Comparison of ENCODE assay signal across 16 cellular contexts in the genomic region with DNA sequence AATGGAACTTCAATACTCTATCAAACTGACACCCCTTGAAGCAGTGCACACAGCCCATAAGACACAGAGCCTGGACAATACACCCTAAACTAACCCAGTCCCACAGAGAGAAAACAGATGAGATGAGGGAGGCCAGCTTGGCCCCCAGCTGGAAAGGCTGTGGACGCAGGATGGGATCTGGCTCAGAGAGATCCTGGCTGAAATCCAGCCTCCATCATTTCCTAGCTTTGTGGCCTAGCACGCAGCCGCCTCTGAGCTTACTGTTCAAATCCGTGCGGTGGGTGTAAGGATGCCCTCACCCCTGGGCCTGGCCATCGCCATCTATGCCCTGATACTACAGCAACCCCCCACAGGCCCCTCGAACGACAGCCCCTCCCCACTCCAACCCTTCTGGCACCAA. TPM values are rescaled to one million over a fixed set of nuclear protein-coding genes. Genes with fewer than 3 reads are reported as not detected.
DNase-seq lines count a peak whose midpoint lies in the region; ATAC-seq, FAIRE-seq and TF ChIP-seq lines count a peak whose summit lies in the region.
"Had no signal": no experiment of that assay in that cellular context is flagged by ENCODE, and none has a peak within 500 bp of the region (broad histone marks: within the 10 kb centered on the region; RNA-seq: fewer than 3 reads in every experiment).

No MANE protein-coding gene starts in this region.

- H3K9me3 ChIP-seq in hepatocyte (ENCODE audit: low read depth) (no peaks in the 10 kb centered on the region), sigmoid colon (no peaks in the 10 kb centered on the region)
- no peaks in the 10 kb centered on the region for H3K9me3 ChIP-seq in CD8-positive, alpha-beta T cell (ENCODE audit: low read length)
- H3K9me3 ChIP-seq: suprapubic skin had no signal

- peak overlapping the region; percentile 2 for H3K4me2 ChIP-seq in hepatocyte

- TF ChIP-seq POLR2A in sigmoid colon (IDR thresholded peaks at IDR 0.05): no peak

- peaks cover 43% of the 10 kb centered on the region for H3K79me2 ChIP-seq in hepatocyte

- CTCF ChIA-PET in CD8-positive, alpha-beta T cell (lab: Charles Lee): interaction anchor here (1.6 kb wide), 1 partner anchor 11 kb away, joined by 6 read pairs; no protein-coding TSS in a partner anchor

- no peak overlapping the region for H3K27ac Mint-ChIP-seq in CD8-positive, alpha-beta T cell
- H3K27ac Mint-ChIP-seq: activated CD4-positive, alpha-beta T cell treated with anti-CD3 and anti-CD28 coated beads, Interleukin-2, amount 10 ng/mL, durations not matched to agents 24 days and 14 days; activated naive CD4-positive, alpha-beta T cell treated with anti-CD3 and anti-CD28 coated beads for 36 hours had no signal

- in situ Hi-C loops in astrocyte of the spinal cord (cut with HindIII; ENCODE audit: low sequenced_read_pairs): no loop called here

- no peak overlapping the region for H3K4me3 ChIP-seq in astrocyte of the spinal cord (ENCODE audit: low read depth, low read length)
- H3K4me3 ChIP-seq in hepatocyte: no peak overlapping the region
- peak overlapping the region in 2 of 4 donors; percentile 7 to 10 for H3K4me3 ChIP-seq in sigmoid colon
- no peak overlapping the region for H3K4me3 ChIP-seq in CD8-positive, alpha-beta T cell (ENCODE audit: low read depth, low read length)
- H3K4me3 ChIP-seq: suprapubic skin had no signal

- ATAC-seq in CD8-positive, alpha-beta T cell: no peak
- ATAC-seq in esophagus mucosa: no peak

- TF ChIP-seq CTCF in astrocyte of the spinal cord (IDR thresholded peaks at IDR 0.05; ENCODE audit: low read depth, low read length) (no peak), hepatocyte (IDR thresholded peaks at IDR 0.05; ENCODE audit: poor library complexity) (no peak), sigmoid colon (IDR thresholded peaks at IDR 0.05) (no peak)
- no peak for TF ChIP-seq CTCF in CD8-positive, alpha-beta T cell (IDR thresholded peaks at IDR 0.05)

- intact Hi-C loops in sigmoid colon (cut with DNase I): no loop called here
- intact Hi-C loops in CD8-positive, alpha-beta T cell (cut with DNase I, micrococcal nuclease): no loop called here

- FAIRE-seq in HTR-8/SVneo (lab: Jason Lieb, UNC): no peak

- WGBS in hepatocyte (ENCODE audit: low lambda C conversion rate, missing lambda C conversion rate): 78% methylated on average over 8 of the region's 8 CpGs
- 74 to 87% methylated on average over 8 of the region's 8 CpGs for WGBS in sigmoid colon, 2 donors

- no peaks in the 10 kb centered on the region for H3K9me3 Mint-ChIP-seq in CD8-positive, alpha-beta T cell
- H3K9me3 Mint-ChIP-seq: activated CD4-positive, alpha-beta T cell treated with anti-CD3 and anti-CD28 coated beads, Interleukin-2, amount 10 ng/mL, durations not matched to agents 24 days and 14 days; activated naive CD4-positive, alpha-beta T cell treated with anti-CD3 and anti-CD28 coated beads for 36 hours; CD8-positive, alpha-beta memory T cell had no signal

- no peaks in the 10 kb centered on the region for H3K27me3 ChIP-seq in hepatocyte
- H3K27me3 ChIP-seq in sigmoid colon: no peaks in the 10 kb centered on the region
- no peaks in the 10 kb centered on the region for H3K27me3 ChIP-seq in CD8-positive, alpha-beta T cell (ENCODE audit: insufficient read depth, low read length)
- H3K27me3 ChIP-seq: dorsolateral prefrontal cortex, suprapubic skin had no signal

- H2AFZ ChIP-seq in hepatocyte: no peak overlapping the region

- DNase-seq in DMS 273 (lab: John Stamatoyannopoulos, UW; ENCODE audit: unreplicated experiment): peak; percentile 87
- DNase-seq in astrocyte of the spinal cord (ENCODE audit: low read depth, low spot score): peak; percentile 43
- DNase-seq in hepatocyte (ENCODE audit: low spot score): no peak
- peak; percentile 74 for DNase-seq in sigmoid colon
- no peak for DNase-seq in CD8-positive, alpha-beta T cell
- DNase-seq in germinal center (ENCODE audit: low spot score): no peak
- DNase-seq in HTR-8/SVneo (ENCODE audit: insufficient read length, low spot score): no peak
- DNase-seq: activated CD4-positive, alpha-beta T cell treated with anti-CD3 and anti-CD28 coated beads, Interleukin-2, amount 10 ng/mL, durations not matched to agents 24 days and 14 days; activated naive CD4-positive, alpha-beta T cell treated with anti-CD3 and anti-CD28 coated beads for 36 hours; CD8-positive, alpha-beta memory T cell; MM.1S; NCI-H774; stimulated activated CD4-positive, alpha-beta T cell treated with anti-CD3 and anti-CD28 coated beads, Interleukin-4, amount 100 ng/mL, for 24 hours had no signal

- peaks cover 4% of the 10 kb centered on the region for H3K36me3 Mint-ChIP-seq in CD8-positive, alpha-beta T cell

- TF ChIP-seq EP300 in sigmoid colon (IDR thresholded peaks at IDR 0.05): no peak

- no peaks in the 10 kb centered on the region for H3K9me2 ChIP-seq in hepatocyte (replicated peaks; ENCODE audit: insufficient read depth)

- H3K36me3 ChIP-seq in hepatocyte (replicated peaks; ENCODE audit: insufficient read depth, low read depth) (no peaks in the 10 kb centered on the region), sigmoid colon (peaks cover 0 to 7% (median 0%) of the 10 kb centered on the region in 4 donors)
- H3K36me3 ChIP-seq in CD8-positive, alpha-beta T cell (ENCODE audit: insufficient read depth, low read length): no peaks in the 10 kb centered on the region

- H3K4me1 ChIP-seq in hepatocyte (ENCODE audit: insufficient read depth): peaks cover 29% of the 10 kb centered on the region
- peaks cover 0 to 18% (median 18%) of the 10 kb centered on the region in 4 donors for H3K4me1 ChIP-seq in sigmoid colon
- no peaks in the 10 kb centered on the region for H3K4me1 ChIP-seq in CD8-positive, alpha-beta T cell (ENCODE audit: insufficient read depth, low read length)

- peak overlapping the region; percentile 60 for H3K27ac ChIP-seq in hepatocyte
- peak overlapping the region in 3 of 4 donors; percentile 62 to 76 (median 63) for H3K27ac ChIP-seq in sigmoid colon
- no peak overlapping the region for H3K27ac ChIP-seq in CD8-positive, alpha-beta T cell (ENCODE audit: low read depth, low read length)
- H3K27ac ChIP-seq: suprapubic skin had no signal

- peaks cover 3% of the 10 kb centered on the region for H3K4me1 Mint-ChIP-seq in CD8-positive, alpha-beta T cell (ENCODE audit: low read depth)

- no peak overlapping the region for H3K4me3 Mint-ChIP-seq in CD8-positive, alpha-beta T cell
- H3K4me3 Mint-ChIP-seq: activated CD4-positive, alpha-beta T cell treated with anti-CD3 and anti-CD28 coated beads, Interleukin-2, amount 10 ng/mL, durations not matched to agents 24 days and 14 days; activated naive CD4-positive, alpha-beta T cell treated with anti-CD3 and anti-CD28 coated beads for 36 hours; CD8-positive, alpha-beta memory T cell had no signal

- no peaks in the 10 kb centered on the region for H3K27me3 Mint-ChIP-seq in CD8-positive, alpha-beta T cell (ENCODE audit: low read depth)
- H3K27me3 Mint-ChIP-seq: activated CD4-positive, alpha-beta T cell treated with anti-CD3 and anti-CD28 coated beads, Interleukin-2, amount 10 ng/mL, durations not matched to agents 24 days and 14 days; CD8-positive, alpha-beta memory T cell had no signal

- no peaks in the 10 kb centered on the region for H4K20me1 ChIP-seq in hepatocyte (ENCODE audit: insufficient read depth, poor library complexity, severe bottlenecking)

- POLR2A ChIA-PET in CD8-positive, alpha-beta T cell (lab: Charles Lee): no interaction called here

RNA-seq across cellular contexts. Expression of a gene that starts 32.7 kb away (rescaled TPM):
- 24.7 and 32.0 TPM in 2 replicates for total RNA-seq in hepatocyte
- polyA plus RNA-seq in hepatocyte: 81.4 and 98.0 TPM in 2 replicates
- total RNA-seq in sigmoid colon: 10 to 100 TPM in 2 of 4 donors, 1 to 10 TPM in 2; 5.3 to 14.0 (median 8.5) TPM
- polyA plus RNA-seq in sigmoid colon: 10 to 100 TPM in 2 of 3 donors, 1 to 10 TPM in 1; 7.2 to 23.1 (median 10.2) TPM
- total RNA-seq in CD8-positive, alpha-beta T cell: 1 to 10 TPM; 4.0 to 6.1 TPM
- 21.7 TPM for total RNA-seq in esophagus mucosa

RNA-seq across cellular contexts. Expression of a gene that starts 39.5 kb away (rescaled TPM):
- total RNA-seq in hepatocyte: 6.5 and 9.6 TPM in 2 replicates
- 16.3 and 21.0 TPM in 2 replicates for polyA plus RNA-seq in hepatocyte
- total RNA-seq in sigmoid colon: 10 to 100 TPM; 13.3 to 31.7 (median 26.9) TPM
- polyA plus RNA-seq in sigmoid colon: 10 to 100 TPM; 21.7 to 46.9 (median 30.0) TPM
- total RNA-seq in CD8-positive, alpha-beta T cell: 10 to 100 TPM in 1 of 2 experiments, 1 to 10 TPM in 1; 9.0 to 10.6 TPM
- total RNA-seq in esophagus mucosa: 37.5 TPM

RNA-seq across cellular contexts. Expression of a gene that starts 39.6 kb away (rescaled TPM):
- total RNA-seq in hepatocyte (14.8 and 17.9 TPM in 2 replicates), sigmoid colon (10 to 100 TPM; 13.2 to 20.8 (median 17.3) TPM), esophagus mucosa (17.3 TPM)
- polyA plus RNA-seq in hepatocyte (27.5 and 31.3 TPM in 2 replicates), sigmoid colon (10 to 100 TPM; 12.6 to 25.0 (median 22.4) TPM)
- total RNA-seq in CD8-positive, alpha-beta T cell: 1 to 10 TPM; 4.5 to 5.1 TPM

RNA-seq across cellular contexts. Expression of a gene that starts 48.8 kb away (rescaled TPM):
- total RNA-seq in hepatocyte (31.0 and 31.6 TPM in 2 replicates), sigmoid colon (10 to 100 TPM; 12.1 to 30.5 (median 21.4) TPM), esophagus mucosa (23.7 TPM)
- polyA plus RNA-seq in hepatocyte (30.7 TPM in 2 replicates), sigmoid colon (10 to 100 TPM; 10.2 to 38.4 (median 14.6) TPM)
- total RNA-seq in CD8-positive, alpha-beta T cell: 10 to 100 TPM; 88.7 to 91.0 TPM

Comparison
In these comparisons a context has a peak if more than half of its experiments do, and no peak if none do; other contexts are left out.
1. DNase-seq: peak in DMS 273 (single experiment), astrocyte of the spinal cord (single experiment) and sigmoid colon (single experiment); none in hepatocyte (single experiment), CD8-positive, alpha-beta T cell (0 of 7), germinal center (single experiment) and HTR-8/SVneo (single experiment).